ENCODE assay signal across 27 cellular contexts in genomic region chr1:73273886-73274285, GRCh38.
"Had no signal": no experiment of that assay in that cellular context is flagged by ENCODE, and none has a peak within 500 bp of the region (broad histone marks: within the 10 kb centered on the region; RNA-seq: fewer than 3 reads in every experiment).

No MANE protein-coding gene starts in this region.

- H3K4me1 ChIP-seq: stomach, suprapubic skin, testis, thyroid gland, tibial artery, tibial nerve, transverse colon, upper lobe of left lung, upper lobe of right lung, uterus, vagina had no signal

- H3K4me3 ChIP-seq: stomach, suprapubic skin, testis, thoracic aorta, thyroid gland, tibial artery, tibial nerve, transverse colon, upper lobe of left lung, upper lobe of right lung, uterus, vagina had no signal

- FAIRE-seq: urothelium cell line had no signal

- H3K27ac ChIP-seq: stomach, suprapubic skin, testis, thoracic aorta, thyroid gland, tibial artery, tibial nerve, transverse colon, upper lobe of left lung, upper lobe of right lung, uterus, vagina had no signal

- H3K36me3 ChIP-seq: stomach, suprapubic skin, thoracic aorta, thyroid gland, tibial artery, tibial nerve, transverse colon, upper lobe of left lung, upper lobe of right lung, uterus, vagina had no signal

- H3K27me3 ChIP-seq: stomach, suprapubic skin, testis, thyroid gland, tibial artery, tibial nerve, transverse colon, upper lobe of left lung, upper lobe of right lung, uterus, vagina had no signal

- ATAC-seq: stimulated activated effector memory CD8-positive, alpha-beta T cell treated with anti-CD3 and anti-CD28 coated beads, Interleukin-12 subunit alpha, Interleukin-12 subunit beta, amount 100 ng/mL, for 72 hours; stimulated activated memory B cell treated with anti-CD40 and anti-IgM and Interleukin-4, amounts not matched to agents 10 μg/mL and 1 μg/mL and 100 μg/mL, for 72 hours; stimulated activated naive B cell treated with anti-CD40 and anti-IgM and Interleukin-4, amounts not matched to agents 10 μg/mL and 1 μg/mL and 100 μg/mL, for 72 hours; stimulated activated naive CD8-positive, alpha-beta T cell treated with anti-CD3 and anti-CD28 coated beads, Interleukin-15, amount 100 ng/mL, for 72 hours; stimulated activated naive CD8-positive, alpha-beta T cell treated with anti-CD3 and anti-CD28 coated beads, Interleukin-15, Interleukin-2, amounts not matched to agents 100 U/mL and 50 U/mL, for 24 hours; upper lobe of right lung had no signal

- H3K9me3 ChIP-seq: suprapubic skin, testis, thoracic aorta, thyroid gland, transverse colon, uterus, vagina had no signal

- DNase-seq: stimulated activated CD4-positive, alpha-beta T cell treated with anti-CD3 and anti-CD28 coated beads, Interleukin-2, amount 100 ng/mL, for 48 hours; stimulated activated CD4-positive, alpha-beta T cell treated with anti-CD3 and anti-CD28 coated beads, Interleukin-4, amount 100 ng/mL, for 1 hour; stimulated activated CD4-positive, alpha-beta T cell treated with anti-CD3 and anti-CD28 coated beads, Interleukin-4, amount 100 ng/mL, for 24 hours; stimulated activated CD4-positive, alpha-beta T cell treated with anti-CD3 and anti-CD28 coated beads, Interleukin-4, amount 100 ng/mL, for 4 hours; stimulated activated CD8-positive, alpha-beta memory T cell treated with anti-CD3 and anti-CD28 coated beads, Interleukin-4, amount 100 ng/mL, for 48 hours; stimulated activated naive B cell treated with anti-CD40 and anti-IgM and Interleukin-4, amounts not matched to agents 10 μg/mL and 1 μg/mL and 100 μg/mL, for 72 hours; stimulated activated naive CD4-positive, alpha-beta T cell; stimulated activated naive CD4-positive, alpha-beta T cell treated with Interleukin-2 at 50 U/mL for 16 hours; stimulated activated naive CD8-positive, alpha-beta T cell treated with anti-CD3 and anti-CD28 coated beads, Interleukin-15, amount 100 ng/mL, for 72 hours; stimulated activated naive CD8-positive, alpha-beta T cell treated with anti-CD3 and anti-CD28 coated beads, Interleukin-15, Interleukin-2, amounts not matched to agents 100 U/mL and 50 U/mL, for 24 hours; stomach; substantia nigra; testis; thyroid gland; tibial artery; transverse colon; trophoblast cell; upper lobe of left lung; upper lobe of right lung; uterus had no signal
